In the genomic region with DNA sequence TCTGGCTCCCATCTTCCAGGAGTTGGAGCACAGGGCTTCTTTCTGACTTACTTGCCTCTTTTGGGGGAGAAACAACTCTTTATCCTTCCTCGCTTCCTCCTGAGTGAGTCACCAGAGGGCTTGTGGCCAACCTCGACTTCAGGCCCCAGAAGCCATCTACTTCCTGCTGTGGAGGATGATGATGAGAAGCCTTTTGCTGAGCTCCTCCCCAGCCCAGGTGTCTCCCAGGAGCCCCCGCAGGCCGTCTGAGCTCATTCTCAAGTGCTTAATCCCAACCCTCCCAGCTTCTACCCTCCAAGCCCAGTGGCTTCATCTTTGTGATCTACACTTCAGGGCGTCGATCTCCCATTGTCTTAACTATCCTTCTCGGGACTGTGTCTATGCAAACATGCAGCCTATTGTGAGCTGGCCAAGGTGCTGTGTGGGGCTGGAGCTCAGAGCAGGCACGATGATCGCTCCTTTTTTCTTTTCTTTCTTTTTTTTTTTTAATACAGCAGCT, we compare ENCODE assay signal across 8 cellular contexts. TPM values are rescaled to one million over a fixed set of nuclear protein-coding genes. Genes with fewer than 3 reads are reported as not detected.
DNase-seq lines count a peak whose midpoint lies in the region; ATAC-seq lines count a peak whose summit lies in the region.

No MANE protein-coding gene starts in this region.

- ATAC-seq in GM21786 (IDR thresholded peaks at IDR 0.05; ENCODE audit: unreplicated experiment), result no peak
- no peak for ATAC-seq in HG03196 (IDR thresholded peaks at IDR 0.05; ENCODE audit: unreplicated experiment)

- H3K18ac ChIP-seq in mesenchymal stem cell (ENCODE audit: low read depth in 1 of 2, low read length in 2 of 2), result no peak overlapping the region

- no peaks in the 10 kb centered on the region for H3K79me2 ChIP-seq in Karpas-422 (ENCODE audit: low read length)

- no peak overlapping the region for H2BK120ac ChIP-seq in mesenchymal stem cell (ENCODE audit: low read depth, low read length)

- H4K20me1 ChIP-seq in Karpas-422 (ENCODE audit: insufficient read depth, low read depth, low read length), result no peaks in the 10 kb centered on the region

- H3K14ac ChIP-seq in mesenchymal stem cell (ENCODE audit: low read length in 2 of 2), result no peak overlapping the region

- H3K4me2 ChIP-seq in mesenchymal stem cell (ENCODE audit: low read length, poor library complexity, severe bottlenecking) (no peak overlapping the region), Karpas-422 (ENCODE audit: low read depth, low read length, poor library complexity, severe bottlenecking) (no peak overlapping the region)

- no peaks in the 10 kb centered on the region for H3K27me3 ChIP-seq in CD4-positive, alpha-beta memory T cell (ENCODE audit: insufficient read depth, low read length)
- no peaks in the 10 kb centered on the region for H3K27me3 ChIP-seq in mesenchymal stem cell (ENCODE audit: control insufficient read depth in 1 of 2, insufficient read depth in 1 of 2, low read length in 2 of 2)
- no peaks in the 10 kb centered on the region for H3K27me3 ChIP-seq in Karpas-422 (ENCODE audit: low read length)

- H3K4me3 ChIP-seq in CD4-positive, alpha-beta memory T cell (ENCODE audit: low read length in 2 of 2), result no peak overlapping the region
- H3K4me3 ChIP-seq in mesenchymal stem cell (ENCODE audit: insufficient read depth in 1 of 2, low read depth in 1 of 2, low read length in 2 of 2) (no peak overlapping the region), Karpas-422 (ENCODE audit: low read length) (no peak overlapping the region)

- H3K36me3 Mint-ChIP-seq in CD4-positive, alpha-beta memory T cell, result peaks cover 10 to 31% of the 10 kb centered on the region in 2 donors
- peaks cover 4% of the 10 kb centered on the region for H3K36me3 Mint-ChIP-seq in activated T-helper 1 cell treated with anti-CD3 and anti-CD28 coated beads, Interleukin-12 subunit alpha, Interleukin-12 subunit beta, Interleukin-2, Interleukin-4 antibody, amounts not matched to agents 30 ng/mL and 10 ng/mL and 1 ng/mL, durations not matched to agents 14 hours and 24 hours and 36 hours (ENCODE audit: low read depth)

- H2BK5ac ChIP-seq in mesenchymal stem cell (ENCODE audit: low read depth, low read length, poor library complexity, severe bottlenecking), result no peak overlapping the region

- peaks cover 13% of the 10 kb centered on the region for H3K4me1 ChIP-seq in CD4-positive, alpha-beta memory T cell (ENCODE audit: insufficient read depth, low read length)
- H3K4me1 ChIP-seq in mesenchymal stem cell (ENCODE audit: control insufficient read depth, insufficient read depth, low read depth, low read length) (peaks cover 17% of the 10 kb centered on the region), Karpas-422 (ENCODE audit: low read length) (no peaks in the 10 kb centered on the region)

- CTCF ChIA-PET in CD4-positive, alpha-beta memory T cell (lab: Charles Lee; ENCODE audit: partially characterized antibody), result interaction anchor here (1.0 to 1.4 kb wide), 4 partner anchors 11 to 137 kb away, joined by 3 to 6 read pairs (median 5); no protein-coding TSS in a partner anchor

- H3K27me3 Mint-ChIP-seq in CD4-positive, alpha-beta memory T cell, result no peaks in the 10 kb centered on the region
- no peaks in the 10 kb centered on the region for H3K27me3 Mint-ChIP-seq in activated T-helper 1 cell treated with anti-CD3 and anti-CD28 coated beads, Interleukin-12 subunit alpha, Interleukin-12 subunit beta, Interleukin-2, Interleukin-4 antibody, amounts not matched to agents 30 ng/mL and 10 ng/mL and 1 ng/mL, durations not matched to agents 14 hours and 24 hours and 36 hours (ENCODE audit: insufficient read depth)

- peaks cover 10 to 27% (median 17%) of the 10 kb centered on the region in 4 donors for H3K4me1 Mint-ChIP-seq in CD4-positive, alpha-beta memory T cell
- H3K4me1 Mint-ChIP-seq in activated T-helper 1 cell treated with anti-CD3 and anti-CD28 coated beads, Interleukin-12 subunit alpha, Interleukin-12 subunit beta, Interleukin-2, Interleukin-4 antibody, amounts not matched to agents 30 ng/mL and 10 ng/mL and 1 ng/mL, durations not matched to agents 14 hours and 24 hours and 36 hours (ENCODE audit: low read depth), result peaks cover 27% of the 10 kb centered on the region

- intact Hi-C loops in CD4-positive, alpha-beta memory T cell (cut with micrococcal nuclease), result loop anchor here (5.0 kb wide), 2 partner anchors 34 to 89 kb away; a partner anchor contains a TSS
- intact Hi-C loops in activated T-helper 1 cell treated with anti-CD3 and anti-CD28 coated beads, Interleukin-12 subunit alpha, Interleukin-12 subunit beta, Interleukin-2, Interleukin-4 antibody, amounts not matched to agents 30 ng/mL and 10 ng/mL and 1 ng/mL, durations not matched to agents 14 hours and 24 hours and 36 hours (cut with micrococcal nuclease), result loop anchor here (5.0 kb wide), 1 partner anchor 74 kb away; a partner anchor contains a TSS

- no peak overlapping the region for H2BK12ac ChIP-seq in mesenchymal stem cell (ENCODE audit: low read length in 2 of 2)

- H3K9me2 ChIP-seq in Karpas-422 (replicated peaks; ENCODE audit: insufficient read depth, low read length), result no peaks in the 10 kb centered on the region

- H3K4ac ChIP-seq in mesenchymal stem cell (ENCODE audit: low read depth in 1 of 2, low read length in 2 of 2), result no peak overlapping the region

- 50% methylated on average over 7 of the region's 9 CpGs for WGBS in mesenchymal stem cell

- no peak overlapping the region for H2AFZ ChIP-seq in mesenchymal stem cell (ENCODE audit: low read depth, low read length)
- no peak overlapping the region for H2AFZ ChIP-seq in Karpas-422 (ENCODE audit: low read length)

- no peaks in the 10 kb centered on the region for H3K9me3 ChIP-seq in CD4-positive, alpha-beta memory T cell (ENCODE audit: control insufficient read depth in 1 of 2, low read length in 2 of 2)
- H3K9me3 ChIP-seq in mesenchymal stem cell (ENCODE audit: control insufficient read depth, low read length), result no peaks in the 10 kb centered on the region
- H3K9me3 ChIP-seq in Karpas-422 (ENCODE audit: low read length), result no peaks in the 10 kb centered on the region

- peak; percentile 18 to 55 (median 23) for DNase-seq in CD4-positive, alpha-beta memory T cell
- DNase-seq in NOMO-1 treated with DMSO at 0.1 percent for 48 hours (lab: John Stamatoyannopoulos, UW; ENCODE audit: unreplicated experiment), result peak; percentile 75
- DNase-seq in activated T-helper 1 cell treated with anti-CD3 and anti-CD28 coated beads, Interleukin-12 subunit alpha, Interleukin-12 subunit beta, Interleukin-2, Interleukin-4 antibody, amounts not matched to agents 30 ng/mL and 10 ng/mL and 1 ng/mL, durations not matched to agents 14 hours and 24 hours and 36 hours (ENCODE audit: low spot score), result peak; percentile 55
- peak; percentile 30 for DNase-seq in mesenchymal stem cell
- DNase-seq in GM19238 (ENCODE audit: insufficient read length, low spot score), result no peak
- no peak for DNase-seq in Karpas-422

- H3K9me3 Mint-ChIP-seq in CD4-positive, alpha-beta memory T cell, result no peaks in the 10 kb centered on the region
- no peaks in the 10 kb centered on the region for H3K9me3 Mint-ChIP-seq in activated T-helper 1 cell treated with anti-CD3 and anti-CD28 coated beads, Interleukin-12 subunit alpha, Interleukin-12 subunit beta, Interleukin-2, Interleukin-4 antibody, amounts not matched to agents 30 ng/mL and 10 ng/mL and 1 ng/mL, durations not matched to agents 14 hours and 24 hours and 36 hours

- H3K4me3 Mint-ChIP-seq in CD4-positive, alpha-beta memory T cell, result peak overlapping the region in 7 of 8 donors; percentile 2 to 76 (median 55)
- peak overlapping the region; percentile 67 for H3K4me3 Mint-ChIP-seq in activated T-helper 1 cell treated with anti-CD3 and anti-CD28 coated beads, Interleukin-12 subunit alpha, Interleukin-12 subunit beta, Interleukin-2, Interleukin-4 antibody, amounts not matched to agents 30 ng/mL and 10 ng/mL and 1 ng/mL, durations not matched to agents 14 hours and 24 hours and 36 hours

- peaks cover 3% of the 10 kb centered on the region for H3K79me1 ChIP-seq in mesenchymal stem cell (replicated peaks; ENCODE audit: low read length, poor library complexity, severe bottlenecking)

- POLR2A ChIA-PET in CD4-positive, alpha-beta memory T cell (lab: Charles Lee; ENCODE audit: partially characterized antibody), result interaction anchor here (1.2 to 1.7 kb wide), 4 partner anchors 12 to 75 kb away, joined by 3 to 8 read pairs (median 4); a partner anchor contains a TSS

- H4K8ac ChIP-seq in mesenchymal stem cell (ENCODE audit: low read length), result no peak overlapping the region

- H3K23ac ChIP-seq in mesenchymal stem cell (ENCODE audit: low read length in 2 of 2), result no peak overlapping the region

- no peak overlapping the region for H3K27ac ChIP-seq in CD4-positive, alpha-beta memory T cell (ENCODE audit: low read depth, low read length)
- H3K27ac ChIP-seq in mesenchymal stem cell (ENCODE audit: low read length, poor library complexity, severe bottlenecking), result no peak overlapping the region
- H3K27ac ChIP-seq in Karpas-422 (ENCODE audit: low read length), result no peak overlapping the region

- H4K91ac ChIP-seq in mesenchymal stem cell (ENCODE audit: low read length), result no peak overlapping the region

- H3K9ac ChIP-seq in mesenchymal stem cell (ENCODE audit: low read length), result peak overlapping the region; percentile 38
- no peak overlapping the region for H3K9ac ChIP-seq in Karpas-422 (ENCODE audit: low read length)

- H3K27ac Mint-ChIP-seq in CD4-positive, alpha-beta memory T cell, result peak overlapping the region in 6 of 7 donors; percentile 46 to 82 (median 72)
- H3K27ac Mint-ChIP-seq in activated T-helper 1 cell treated with anti-CD3 and anti-CD28 coated beads, Interleukin-12 subunit alpha, Interleukin-12 subunit beta, Interleukin-2, Interleukin-4 antibody, amounts not matched to agents 30 ng/mL and 10 ng/mL and 1 ng/mL, durations not matched to agents 14 hours and 24 hours and 36 hours, result peak overlapping the region; percentile 92

- H3K36me3 ChIP-seq in CD4-positive, alpha-beta memory T cell (ENCODE audit: insufficient read depth, low read length), result no peaks in the 10 kb centered on the region
- H3K36me3 ChIP-seq in mesenchymal stem cell (ENCODE audit: control insufficient read depth in 1 of 2, insufficient read depth in 2 of 2, low read depth in 1 of 2, low read length in 2 of 2) (peaks cover 43 to 66% of the 10 kb centered on the region in 2 experiments), Karpas-422 (ENCODE audit: insufficient read depth, low read length) (no peaks in the 10 kb centered on the region)

- no peak overlapping the region for H2AK5ac ChIP-seq in mesenchymal stem cell (ENCODE audit: low read length, severe bottlenecking)

- H2BK15ac ChIP-seq in mesenchymal stem cell (ENCODE audit: low read depth, poor library complexity, severe bottlenecking), result no peak overlapping the region

RNA-seq across cellular contexts. Expression of a gene that starts 27.9 kb away (rescaled TPM):
- under 1 TPM; 0.61 to 0.94 TPM for total RNA-seq in CD4-positive, alpha-beta memory T cell
- polyA plus RNA-seq in CD4-positive, alpha-beta memory T cell, result 1 to 10 TPM; 1.5 to 2.2 TPM
- total RNA-seq in activated T-helper 1 cell treated with anti-CD3 and anti-CD28 coated beads, Interleukin-12 subunit alpha, Interleukin-12 subunit beta, Interleukin-2, Interleukin-4 antibody, amounts not matched to agents 30 ng/mL and 10 ng/mL and 1 ng/mL, durations not matched to agents 14 hours and 24 hours and 36 hours, result 2.2 and 2.6 TPM in 2 replicates
- polyA plus RNA-seq in mesenchymal stem cell (2013, experiment 1 of 2), result 1.6 TPM
- polyA plus RNA-seq in mesenchymal stem cell (2013, experiment 2 of 2), result 1.8 TPM
- total RNA-seq in Karpas-422 (2014; rRNA removed; shearing (Covaris generic); ENCODE audit: low replicate concordance), result 1.8 TPM in 1 of 2 replicates, not detected in the other

RNA-seq across cellular contexts. Expression of a gene that starts 35.0 kb away (rescaled TPM):
- total RNA-seq in CD4-positive, alpha-beta memory T cell, result 10 to 100 TPM; 14.3 to 15.9 TPM
- polyA plus RNA-seq in CD4-positive, alpha-beta memory T cell, result 1 to 10 TPM; 2.5 to 6.6 TPM
- total RNA-seq in activated T-helper 1 cell treated with anti-CD3 and anti-CD28 coated beads, Interleukin-12 subunit alpha, Interleukin-12 subunit beta, Interleukin-2, Interleukin-4 antibody, amounts not matched to agents 30 ng/mL and 10 ng/mL and 1 ng/mL, durations not matched to agents 14 hours and 24 hours and 36 hours, result 2.1 and 2.5 TPM in 2 replicates
- polyA plus RNA-seq in mesenchymal stem cell (2013, experiment 1 of 2), result 10.0 TPM
- 9.5 TPM for polyA plus RNA-seq in mesenchymal stem cell (2013, experiment 2 of 2)
- 0.93 and 1.4 TPM in 2 replicates for total RNA-seq in Karpas-422 (2014; rRNA removed; shearing (Covaris generic); ENCODE audit: low replicate concordance)

Comparison
In these comparisons a context has a peak if more than half of its experiments do, and no peak if none do; other contexts are left out.
1. DNase-seq: peak in CD4-positive, alpha-beta memory T cell (5 of 5), NOMO-1 treated with DMSO at 0.1 percent for 48 hours (single experiment), activated T-helper 1 cell treated with anti-CD3 and anti-CD28 coated beads, Interleukin-12 subunit alpha, Interleukin-12 subunit beta, Interleukin-2, Interleukin-4 antibody, amounts not matched to agents 30 ng/mL and 10 ng/mL and 1 ng/mL, durations not matched to agents 14 hours and 24 hours and 36 hours (single experiment) and mesenchymal stem cell (single experiment); none in GM19238 (single experiment) and Karpas-422 (single experiment).